Comparison of ENCODE assay signal across 13 cellular contexts in genomic region chr4:68959085-68959484, GRCh38. TPM values are rescaled to one million over a fixed set of nuclear protein-coding genes. Genes with fewer than 3 reads are reported as not detected.
"Had no signal": no experiment of that assay in that cellular context is flagged by ENCODE, and none has a peak within 500 bp of the region (broad histone marks: within the 10 kb centered on the region; RNA-seq: fewer than 3 reads in every experiment).

No MANE protein-coding gene starts in this region.

RNA-seq across cellular contexts. Expression of gene UGT2A3, which starts 7.5 kb away (rescaled TPM):
- total RNA-seq: activated B cell treated with CpG ODN at 0.5 μM for 24 hours; activated CD4-positive, alpha-beta memory T cell treated with anti-CD3 and anti-CD28 coated beads for 36 hours; activated CD4-positive, alpha-beta memory T cell treated with anti-CD3 and anti-CD28 coated beads, Interleukin-2, amount 10 ng/mL, durations not matched to agents 7 days and 5 days; activated CD4-positive, alpha-beta T cell treated with anti-CD3 and anti-CD28 coated beads for 36 hours; activated CD4-positive, alpha-beta T cell treated with anti-CD3 and anti-CD28 coated beads, Interleukin-2, amount 10 ng/mL, durations not matched to agents 24 days and 14 days; activated CD4-positive, alpha-beta T cell treated with anti-CD3 and anti-CD28 coated beads, Interleukin-2, amount 10 ng/mL, durations not matched to agents 7 days and 5 days; activated CD8-positive, alpha-beta memory T cell treated with anti-CD3 and anti-CD28 coated beads for 36 hours; activated CD8-positive, alpha-beta memory T cell treated with anti-CD3 and anti-CD28 coated beads, Interleukin-2, amount 10 ng/mL, durations not matched to agents 7 days and 5 days; activated CD8-positive, alpha-beta T cell treated with anti-CD3 and anti-CD28 coated beads for 36 hours; activated CD8-positive, alpha-beta T cell treated with anti-CD3 and anti-CD28 coated beads, Interleukin-2, amount 10 ng/mL, durations not matched to agents 7 days and 5 days; T-helper 1 cell treated with Interleukin-12 subunit alpha and Interleukin-12 subunit beta and Interleukin-4 antibody, amounts not matched to agents 30 ng/mL and 1 ng/mL, for 36 hours; T-helper 17 cell; T-helper 2 cell treated with Interferon-gamma antibody and Interleukin-4, amounts not matched to agents 100 ng/mL and 5 ng/mL, for 36 hours had no signal
